Comparison of ENCODE assay signal across 10 cellular contexts in genomic region chr1:182604835-182605164, GRCh38. TPM values are rescaled to one million over a fixed set of nuclear protein-coding genes. Genes with fewer than 3 reads are reported as not detected.
DNase-seq lines count a peak whose midpoint lies in the region; ATAC-seq and TF ChIP-seq lines count a peak whose summit lies in the region.
"Had no signal": no experiment of that assay in that cellular context is flagged by ENCODE, and none has a peak within 500 bp of the region (broad histone marks: within the 10 kb centered on the region; RNA-seq: fewer than 3 reads in every experiment).

No MANE protein-coding gene starts in this region.

- H3K36me3 ChIP-seq in CD8-positive, alpha-beta memory T cell (ENCODE audit: insufficient read depth, low read length), result no peaks in the 10 kb centered on the region
- peaks cover 12% of the 10 kb centered on the region for H3K36me3 ChIP-seq in HUES6 (ENCODE audit: control insufficient read depth, insufficient read depth, low read length)
- H3K36me3 ChIP-seq: MG63 had no signal

- H3K27ac Mint-ChIP-seq in CD8-positive, alpha-beta memory T cell, result peak overlapping the region in 4 of 8 donors; percentile 8 to 89 (median 70)
- H3K27ac Mint-ChIP-seq in osteocyte (ENCODE audit: unreplicated experiment), result peak overlapping the region; percentile 36
- H3K27ac Mint-ChIP-seq: WTC11 had no signal

- intact Hi-C loops in dorsolateral prefrontal cortex (cut with DNase I), result loop anchor here (5.0 to 10.0 kb wide), 4 partner anchors 58 to 520 kb away; partner anchors contain the start of gene GLUL (in 1 of the 2)

- peaks cover 0 to under 1% (median 0%) of the 10 kb centered on the region in 3 donors for H3K36me3 Mint-ChIP-seq in CD8-positive, alpha-beta memory T cell
- H3K36me3 Mint-ChIP-seq in osteocyte (ENCODE audit: unreplicated experiment), result no peaks in the 10 kb centered on the region
- H3K36me3 Mint-ChIP-seq: WTC11 had no signal

- H3K9ac ChIP-seq in HUES6 (ENCODE audit: low read length), result no peak overlapping the region

- POLR2A ChIA-PET in CD8-positive, alpha-beta memory T cell (lab: Charles Lee), result interaction anchor here (0.6 to 1.9 kb wide), 3 partner anchors 11 to 327 kb away, joined by 3 to 8 read pairs (median 6); no protein-coding TSS in a partner anchor

- H3K4me3 ChIP-seq in CD8-positive, alpha-beta memory T cell (ENCODE audit: low read length), result peak overlapping the region; percentile 35
- H3K4me3 ChIP-seq in HUES6 (ENCODE audit: low read depth, low read length), result peak overlapping the region; percentile 71; the same call in 1 of the 2 replicates
- peak overlapping the region in 56 of 59 donors; percentile 42 to 76 (median 60) for H3K4me3 ChIP-seq in dorsolateral prefrontal cortex

- H3K9me3 ChIP-seq in CD8-positive, alpha-beta memory T cell (ENCODE audit: low read length), result no peaks in the 10 kb centered on the region
- no peaks in the 10 kb centered on the region for H3K9me3 ChIP-seq in HUES6 (ENCODE audit: control insufficient read depth, insufficient read depth, low read depth, low read length)
- H3K9me3 ChIP-seq: MG63 had no signal

- H3K27me3 Mint-ChIP-seq in CD8-positive, alpha-beta memory T cell, result peaks cover 29 to 30% of the 10 kb centered on the region in 2 donors
- peaks cover 7% of the 10 kb centered on the region for H3K27me3 Mint-ChIP-seq in osteocyte (ENCODE audit: unreplicated experiment)

- peak overlapping the region in 6 of 7 donors; percentile 75 to 90 (median 80) for H3K4me3 Mint-ChIP-seq in CD8-positive, alpha-beta memory T cell
- H3K4me3 Mint-ChIP-seq in osteocyte (ENCODE audit: unreplicated experiment), result peak overlapping the region; percentile 62
- H3K4me3 Mint-ChIP-seq: WTC11 had no signal

- DNase-seq in CD8-positive, alpha-beta memory T cell, result no peak
- DNase-seq in dorsolateral prefrontal cortex, result no peak
- no peak for DNase-seq in osteocyte (ENCODE audit: extremely low spot score, unreplicated experiment)
- no peak for DNase-seq in activated T-cell treated with anti-CD3 and anti-CD28 coated beads, Interleukin-2, amount 50 U/mL, for 1 hour
- no peak for DNase-seq in iPS-NIHi7 (ENCODE audit: extremely low spot score)

- ATAC-seq in GM18861 (IDR thresholded peaks at IDR 0.05; ENCODE audit: unreplicated experiment), result no peak
- no peak for ATAC-seq in HG03139 (IDR thresholded peaks at IDR 0.05; ENCODE audit: unreplicated experiment)

- no peak overlapping the region for H3K27ac ChIP-seq in CD8-positive, alpha-beta memory T cell (ENCODE audit: low read depth, low read length)
- H3K27ac ChIP-seq in HUES6 (ENCODE audit: low read depth, low read length) (no peak overlapping the region), dorsolateral prefrontal cortex (peak overlapping the region in 1 of 59 donors; percentile 23)

- CTCF ChIA-PET in CD8-positive, alpha-beta memory T cell (lab: Charles Lee), result interaction anchor here (1.0 to 2.7 kb wide), 4 partner anchors 10 to 192 kb away, joined by 3 to 9 read pairs (median 6); no protein-coding TSS in a partner anchor

- H3K9me3 Mint-ChIP-seq in CD8-positive, alpha-beta memory T cell, result no peaks in the 10 kb centered on the region
- no peaks in the 10 kb centered on the region for H3K9me3 Mint-ChIP-seq in osteocyte (ENCODE audit: unreplicated experiment)
- H3K9me3 Mint-ChIP-seq: WTC11 had no signal

- H3K4me1 Mint-ChIP-seq in CD8-positive, alpha-beta memory T cell, result peaks cover 4 to 20% (median 17%) of the 10 kb centered on the region in 3 donors
- H3K4me1 Mint-ChIP-seq in osteocyte (ENCODE audit: unreplicated experiment), result peaks cover 25% of the 10 kb centered on the region

- peaks cover 26% of the 10 kb centered on the region for H3K4me1 ChIP-seq in CD8-positive, alpha-beta memory T cell (ENCODE audit: insufficient read depth, low read length)
- peaks cover 31% of the 10 kb centered on the region for H3K4me1 ChIP-seq in HUES6 (ENCODE audit: control insufficient read depth, insufficient read depth, low read length)

- no peak for TF ChIP-seq CTCF in dorsolateral prefrontal cortex (IDR thresholded peaks at IDR 0.05 in 54 of 56, conservative IDR thresholded peaks at IDR 0.05 in 2 of 56; ENCODE audit: low read depth in 1 of 56, partially characterized antibody in 56 of 56)
- no peak for TF ChIP-seq CTCF in osteocyte (IDR thresholded peaks at IDR 0.05)

- H3K27me3 ChIP-seq in CD8-positive, alpha-beta memory T cell (ENCODE audit: insufficient read depth, low read length, poor library complexity, severe bottlenecking), result no peaks in the 10 kb centered on the region
- H3K27me3 ChIP-seq in HUES6 (ENCODE audit: control insufficient read depth, insufficient read depth, low read length) (peaks cover 44% of the 10 kb centered on the region), dorsolateral prefrontal cortex (peaks cover 0 to 8% (median 0%) of the 10 kb centered on the region in 45 donors)
- H3K27me3 ChIP-seq: MG63 had no signal

RNA-seq across cellular contexts. Expression of gene RGS16, which starts 0.6 kb away (rescaled TPM):
- total RNA-seq in CD8-positive, alpha-beta memory T cell, result 10 to 100 TPM; 58.9 to 59.9 TPM
- 0.21 TPM for polyA plus RNA-seq in CD8-positive, alpha-beta memory T cell
- total RNA-seq in dorsolateral prefrontal cortex, result 10 to 100 TPM in 14 of 120 experiments, 1 to 10 TPM in 106; 1.0 to 20.8 (median 3.8) TPM
- 0.48 and 1.1 TPM in 2 replicates for total RNA-seq in osteocyte

RNA-seq across cellular contexts. Expression of gene RNASEL, which starts 15.7 kb away (rescaled TPM):
- total RNA-seq in CD8-positive, alpha-beta memory T cell, result 1 to 10 TPM; 5.3 to 5.6 TPM
- 8.7 TPM for polyA plus RNA-seq in CD8-positive, alpha-beta memory T cell
- total RNA-seq in dorsolateral prefrontal cortex, result 10 to 100 TPM in 1 of 120 experiments, 1 to 10 TPM in 119; 3.9 to 10.1 (median 7.3) TPM
- 4.2 and 4.5 TPM in 2 replicates for total RNA-seq in osteocyte
